13 cellular contexts compared by ENCODE assay signal in the genomic region with DNA sequence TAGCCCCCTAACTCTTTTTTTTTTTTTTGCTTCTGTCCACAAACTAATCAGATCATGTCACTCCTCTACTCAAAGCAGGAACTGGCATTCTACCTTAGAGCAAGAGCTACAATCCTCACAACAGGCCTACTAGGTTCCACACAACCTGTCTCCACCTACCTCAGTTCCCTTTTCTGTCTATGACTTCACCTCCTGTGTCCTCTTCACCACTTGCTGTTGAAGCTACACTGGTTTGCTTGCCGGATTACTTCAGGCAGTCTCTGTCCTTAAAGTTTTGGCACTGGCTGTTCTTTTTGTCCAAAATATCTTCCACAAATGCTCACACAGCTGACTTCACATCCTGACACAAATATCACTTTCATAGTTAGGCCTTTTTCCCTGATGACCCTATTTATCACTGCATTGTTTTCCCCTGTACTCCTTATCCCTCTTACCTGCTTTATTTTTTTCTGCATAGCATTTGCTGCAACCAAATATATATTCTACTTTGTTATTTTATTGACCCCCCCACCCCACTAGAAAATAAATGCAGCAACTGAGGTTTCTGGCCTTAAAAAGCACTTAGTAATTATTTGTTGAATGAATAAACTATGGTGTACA.
DNase-seq lines count a peak whose midpoint lies in the region; ATAC-seq and TF ChIP-seq lines count a peak whose summit lies in the region.
"Had no signal": no experiment of that assay in that cellular context is flagged by ENCODE, and none has a peak within 500 bp of the region (broad histone marks: within the 10 kb centered on the region; RNA-seq: fewer than 3 reads in every experiment).

No MANE protein-coding gene starts in this region.

- ATAC-seq in GM18858 (IDR thresholded peaks at IDR 0.05; ENCODE audit: unreplicated experiment) (no peak), HG03378 (IDR thresholded peaks at IDR 0.05; ENCODE audit: unreplicated experiment) (no peak), GM21526 (IDR thresholded peaks at IDR 0.05; ENCODE audit: low FRiP score, unreplicated experiment) (no peak)

- H3K27me3 ChIP-seq in dorsolateral prefrontal cortex (no peaks in the 10 kb centered on the region), neutrophil (no peaks in the 10 kb centered on the region)

- H3K27ac ChIP-seq in dorsolateral prefrontal cortex (peak overlapping the region in 54 of 59 donors; percentile 4 to 87 (median 66)), neutrophil (peak overlapping the region; percentile 68)

- no peaks in the 10 kb centered on the region for H3K36me3 ChIP-seq in neutrophil

- H3K4me3 ChIP-seq in GM08714 (ENCODE audit: low read length) (peak overlapping the region; percentile 47; the same call in 1 of the 2 replicates), dorsolateral prefrontal cortex (peak overlapping the region in 15 of 59 donors; percentile 1 to 39 (median 16)), neutrophil (ENCODE audit: low read depth in 1 of 2, low read length in 1 of 2) (no peak overlapping the region)

- intact Hi-C loops in dorsolateral prefrontal cortex (cut with DNase I), result no loop called here

- peaks cover 9 to 33% of the 10 kb centered on the region in 2 experiments for H3K4me1 ChIP-seq in neutrophil (ENCODE audit: control insufficient read depth in 1 of 2, insufficient read depth in 1 of 2, low read depth in 1 of 2, low read length in 1 of 2)

- H3K9me3 ChIP-seq in neutrophil, result no peaks in the 10 kb centered on the region

- in situ Hi-C loops in KBM-7 (cut with MboI; ENCODE audit: low pct_unique_long_range_greater_than_20kb, low sequenced_read_pairs), result no loop called here

- DNase-seq in KBM-7 (peak; percentile 17), dorsolateral prefrontal cortex (no peak), inferior parietal cortex (ENCODE audit: extremely low spot score) (no peak)
- DNase-seq: effector CD4-positive, alpha-beta T cell; head of caudate nucleus; mesendoderm; NCI-H446; SIG-M5 had no signal

- no peak for TF ChIP-seq CTCF in dorsolateral prefrontal cortex (IDR thresholded peaks at IDR 0.05 in 54 of 56, conservative IDR thresholded peaks at IDR 0.05 in 2 of 56; ENCODE audit: low read depth in 1 of 56, partially characterized antibody in 56 of 56)
- TF ChIP-seq CTCF in neutrophil (IDR thresholded peaks at IDR 0.05), result no peak
